In the genomic region with DNA sequence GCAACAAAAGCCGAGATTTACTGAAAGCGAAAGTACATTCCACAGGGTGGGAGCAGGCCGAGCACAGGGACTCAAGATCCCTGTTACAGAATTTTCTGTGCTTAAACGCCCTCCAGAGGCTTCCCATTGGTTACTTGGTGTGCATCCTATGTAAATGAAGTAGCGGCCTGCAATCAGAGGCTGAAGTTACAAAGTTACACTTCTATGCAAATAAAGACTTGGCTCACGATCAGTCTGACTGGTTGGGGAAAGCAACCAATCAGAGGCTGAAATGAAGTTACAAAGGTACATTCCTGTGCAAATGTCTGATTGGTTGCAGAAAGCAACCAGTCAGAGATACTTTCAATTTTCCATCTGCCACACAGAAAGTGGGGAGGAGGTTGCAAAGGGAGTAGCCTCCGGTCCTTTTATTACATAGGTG, we compare ENCODE assay signal across 9 cellular contexts. TPM values are rescaled to one million over a fixed set of nuclear protein-coding genes. Genes with fewer than 3 reads are reported as not detected.
DNase-seq lines count a peak whose midpoint lies in the region; FAIRE-seq and TF ChIP-seq lines count a peak whose summit lies in the region.
"Had no signal": no experiment of that assay in that cellular context is flagged by ENCODE, and none has a peak within 500 bp of the region (broad histone marks: within the 10 kb centered on the region; RNA-seq: fewer than 3 reads in every experiment).

No MANE protein-coding gene starts in this region.

- TF ChIP-seq CTCF in breast epithelium (IDR thresholded peaks at IDR 0.05): no peak

- intact Hi-C loops in breast epithelium (cut with DNase I; ENCODE audit: low total_unique reads): no loop called here

- no peaks in the 10 kb centered on the region for H3K36me3 ChIP-seq in breast epithelium

- H3K27ac ChIP-seq in breast epithelium: peak overlapping the region; percentile 63 to 65
- H3K27ac ChIP-seq: HL-60 had no signal

- H3K4me3 ChIP-seq in breast epithelium: peak overlapping the region; percentile 42 to 70 (median 58)

- H3K27me3 ChIP-seq in breast epithelium: no peaks in the 10 kb centered on the region

- TF ChIP-seq POLR2A in breast epithelium (IDR thresholded peaks at IDR 0.05): no peak

- H3K9me3 ChIP-seq in breast epithelium: no peaks in the 10 kb centered on the region

- FAIRE-seq in islet of Langerhans (lab: Jason Lieb, UNC): peak; percentile 73

- peaks cover 0 to 4% of the 10 kb centered on the region in 2 donors for H3K4me1 ChIP-seq in breast epithelium

- DNase-seq in COR-L47 (lab: John Stamatoyannopoulos, UW) (peak; percentile 55), NCI-H1436 treated with DMSO at 0.1 percent for 48 hours (lab: John Stamatoyannopoulos, UW) (peak; percentile 63), breast epithelium (ENCODE audit: low spot score in 2 of 2) (peak in 1 of 2 donors; percentile 63), stromal cell of bone marrow (ENCODE audit: low read depth) (peak; percentile 93), NCI-H128 (lab: John Stamatoyannopoulos, UW; ENCODE audit: unreplicated experiment) (no peak)
- DNase-seq in stimulated activated CD4-positive, alpha-beta T cell treated with anti-CD3 and anti-CD28 coated beads, Interleukin-1b, Interleukin-23, amount 100 ng/mL, for 48 hours: no peak
- no peak for DNase-seq in effector CD8-positive, alpha-beta T cell (lab: John Stamatoyannopoulos, UW)

RNA-seq across cellular contexts. Expression of gene ACBD7, which starts 4.1 kb away (rescaled TPM):
- 1 to 10 TPM in 2 of 3 donors, not detected in 1; 1.0 to 1.1 TPM for total RNA-seq in breast epithelium

RNA-seq across cellular contexts. Expression of gene RPP38, which starts 12.6 kb away (rescaled TPM):
- total RNA-seq in breast epithelium: 10 to 100 TPM; 10.6 to 17.4 (median 16.8) TPM

RNA-seq across cellular contexts. Expression of gene OLAH, which starts 40.8 kb away (rescaled TPM):
- 1 to 10 TPM; 1.1 to 2.6 (median 1.6) TPM for total RNA-seq in breast epithelium

Comparison
In these comparisons a context has a peak if more than half of its experiments do, and no peak if none do; other contexts are left out.
1. DNase-seq: peak in COR-L47 (single experiment), NCI-H1436 treated with DMSO at 0.1 percent for 48 hours (single experiment) and stromal cell of bone marrow (single experiment); none in stimulated activated CD4-positive, alpha-beta T cell treated with anti-CD3 and anti-CD28 coated beads, Interleukin-1b, Interleukin-23, amount 100 ng/mL, for 48 hours (single experiment), effector CD8-positive, alpha-beta T cell (single experiment) and NCI-H128 (single experiment).